In the genomic region with DNA sequence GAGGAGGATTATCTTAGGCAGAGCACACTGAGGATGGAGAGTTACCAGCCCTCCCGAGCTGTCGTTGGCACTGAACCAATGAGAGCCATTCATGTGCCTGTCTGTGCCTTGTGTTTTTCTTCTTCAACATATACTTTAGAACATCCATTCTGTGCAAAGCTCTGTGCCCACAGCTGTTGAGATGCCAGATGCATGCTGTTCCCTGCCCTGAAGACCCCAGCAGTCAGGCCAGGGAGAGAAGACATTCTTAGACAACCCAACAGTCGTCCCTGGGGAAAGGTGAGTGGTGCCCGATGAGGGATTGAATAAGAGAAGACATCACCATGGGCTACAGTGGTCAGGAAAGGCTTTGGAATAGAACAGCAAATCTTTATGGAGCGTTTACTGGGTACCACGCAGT, we compare ENCODE assay signal across 13 cellular contexts.
DNase-seq lines count a peak whose midpoint lies in the region; ATAC-seq and TF ChIP-seq lines count a peak whose summit lies in the region.
"Had no signal": no experiment of that assay in that cellular context is flagged by ENCODE, and none has a peak within 500 bp of the region (broad histone marks: within the 10 kb centered on the region; RNA-seq: fewer than 3 reads in every experiment).

No MANE protein-coding gene starts in this region.

- DNase-seq in heart left ventricle (no peak), right cardiac atrium (no peak), memory B cell (ENCODE audit: low spot score in 2 of 2) (no peak), upper lobe of right lung (no peak), HEK293T (ENCODE audit: extremely low spot score) (no peak)
- no peak for DNase-seq in activated naive CD8-positive, alpha-beta T cell treated with anti-CD3 and anti-CD28 coated beads for 36 hours
- no peak for DNase-seq in NK-92 treated with Interleukin-12 subunit alpha and Interleukin-12 subunit beta, amount 100 ng/mL, for 24 hours (lab: John Stamatoyannopoulos, UW)
- DNase-seq: C1 segment of cervical spinal cord, kidney, NCI-H1694, SIG-M5, sigmoid colon had no signal

- H3K4me1 Mint-ChIP-seq in activated naive CD8-positive, alpha-beta T cell treated with anti-CD3 and anti-CD28 coated beads for 36 hours, result peaks cover 3% of the 10 kb centered on the region
- H3K4me1 Mint-ChIP-seq in memory B cell, result peaks cover 3% of the 10 kb centered on the region

- CTCF ChIA-PET in HEK293T (lab: Yijun Ruan, JAX), result no interaction called here

- POLR2A ChIA-PET in HEK293T (lab: Yijun Ruan, JAX), result interaction anchor here (1.1 kb wide), 1 partner anchor 103 kb away, joined by 3 read pairs; no protein-coding TSS in a partner anchor

- peak overlapping the region; percentile 83 for H3K4me3 Mint-ChIP-seq in activated naive CD8-positive, alpha-beta T cell treated with anti-CD3 and anti-CD28 coated beads for 36 hours
- H3K4me3 Mint-ChIP-seq in memory B cell, result peak overlapping the region; percentile 87

- H3K4me1 ChIP-seq in heart left ventricle (peaks cover 0 to 5% (median 0%) of the 10 kb centered on the region in 12 donors), right cardiac atrium (ENCODE audit: control insufficient read depth, insufficient read depth, low read length) (no peaks in the 10 kb centered on the region), upper lobe of right lung (no peaks in the 10 kb centered on the region)
- H3K4me1 ChIP-seq: sigmoid colon had no signal

- ATAC-seq in heart left ventricle (no peak), right cardiac atrium (no peak), memory B cell (ENCODE audit: low read depth) (no peak), upper lobe of right lung (peak; percentile 12), GM21576 (IDR thresholded peaks at IDR 0.05; ENCODE audit: unreplicated experiment) (no peak)

- H3K36me3 ChIP-seq in heart left ventricle (no peaks in the 10 kb centered on the region), upper lobe of right lung (no peaks in the 10 kb centered on the region)
- H3K36me3 ChIP-seq: sigmoid colon had no signal

- H3K27me3 ChIP-seq in heart left ventricle, result no peaks in the 10 kb centered on the region
- H3K27me3 ChIP-seq in right cardiac atrium (ENCODE audit: control insufficient read depth, insufficient read depth), result no peaks in the 10 kb centered on the region
- no peaks in the 10 kb centered on the region for H3K27me3 ChIP-seq in upper lobe of right lung
- H3K27me3 ChIP-seq: sigmoid colon had no signal

- WGBS in heart left ventricle, 4 donors, result 86 to 92% (median 89%) methylated on average over 6 of the region's 6 CpGs
- WGBS in right cardiac atrium, result 84% methylated on average over 6 of the region's 6 CpGs

- H3K27ac ChIP-seq in heart left ventricle (peak overlapping the region in 2 of 12 donors; percentile 5 to 65), right cardiac atrium (ENCODE audit: low read length) (no peak overlapping the region), upper lobe of right lung (no peak overlapping the region)

- intact Hi-C loops in heart left ventricle (cut with DNase I) (no loop called here), right cardiac atrium (cut with DNase I) (no loop called here), upper lobe of right lung (cut with DNase I) (no loop called here)

- H3K9me3 ChIP-seq in heart left ventricle (no peaks in the 10 kb centered on the region), right cardiac atrium (ENCODE audit: control insufficient read depth, low read length) (no peaks in the 10 kb centered on the region), upper lobe of right lung (no peaks in the 10 kb centered on the region)
- H3K9me3 ChIP-seq: sigmoid colon had no signal

- no peak for TF ChIP-seq POLR2A in heart left ventricle (IDR thresholded peaks at IDR 0.05)

- H3K27ac Mint-ChIP-seq in activated naive CD8-positive, alpha-beta T cell treated with anti-CD3 and anti-CD28 coated beads for 36 hours, result peak overlapping the region; percentile 82
- H3K27ac Mint-ChIP-seq in memory B cell, result peak overlapping the region; percentile 97

- peak overlapping the region in 9 of 12 donors; percentile 3 to 51 (median 41) for H3K4me3 ChIP-seq in heart left ventricle
- H3K4me3 ChIP-seq in right cardiac atrium (ENCODE audit: low read length), result no peak overlapping the region
- H3K4me3 ChIP-seq in upper lobe of right lung, result peak overlapping the region; percentile 1

- H3K36me3 Mint-ChIP-seq in activated naive CD8-positive, alpha-beta T cell treated with anti-CD3 and anti-CD28 coated beads for 36 hours, result peaks cover 4% of the 10 kb centered on the region
- no peaks in the 10 kb centered on the region for H3K36me3 Mint-ChIP-seq in memory B cell

- no peak for TF ChIP-seq CTCF in heart left ventricle (IDR thresholded peaks at IDR 0.05)
- TF ChIP-seq CTCF in upper lobe of right lung (IDR thresholded peaks at IDR 0.05), result no peak

- no peaks in the 10 kb centered on the region for H3K27me3 Mint-ChIP-seq in activated naive CD8-positive, alpha-beta T cell treated with anti-CD3 and anti-CD28 coated beads for 36 hours
- H3K27me3 Mint-ChIP-seq in memory B cell, result peaks cover 3% of the 10 kb centered on the region

- H3K9me3 Mint-ChIP-seq in activated naive CD8-positive, alpha-beta T cell treated with anti-CD3 and anti-CD28 coated beads for 36 hours, result peaks cover 3% of the 10 kb centered on the region
- peaks cover 1% of the 10 kb centered on the region for H3K9me3 Mint-ChIP-seq in memory B cell

TF ChIP-seq in HEK293T, 16 proteins besides CTCF, POLR2A, EP300 and RAD21:
- no peak for TF ChIP-seq HDGF (IDR thresholded peaks at IDR 0.05; ENCODE audit: borderline replicate concordance)
- TF ChIP-seq LEF1 (IDR thresholded peaks at IDR 0.05; ENCODE audit: borderline replicate concordance), result no peak
- TF ChIP-seq FOXM1 (IDR thresholded peaks at IDR 0.05; ENCODE audit: borderline replicate concordance), result no peak
- TF ChIP-seq SP1 (IDR thresholded peaks at IDR 0.05), result no peak
- TF ChIP-seq ARNT (IDR thresholded peaks at IDR 0.05), result no peak
- no peak for TF ChIP-seq ZNF384 (IDR thresholded peaks at IDR 0.05)
- TF ChIP-seq, protein P1, sequence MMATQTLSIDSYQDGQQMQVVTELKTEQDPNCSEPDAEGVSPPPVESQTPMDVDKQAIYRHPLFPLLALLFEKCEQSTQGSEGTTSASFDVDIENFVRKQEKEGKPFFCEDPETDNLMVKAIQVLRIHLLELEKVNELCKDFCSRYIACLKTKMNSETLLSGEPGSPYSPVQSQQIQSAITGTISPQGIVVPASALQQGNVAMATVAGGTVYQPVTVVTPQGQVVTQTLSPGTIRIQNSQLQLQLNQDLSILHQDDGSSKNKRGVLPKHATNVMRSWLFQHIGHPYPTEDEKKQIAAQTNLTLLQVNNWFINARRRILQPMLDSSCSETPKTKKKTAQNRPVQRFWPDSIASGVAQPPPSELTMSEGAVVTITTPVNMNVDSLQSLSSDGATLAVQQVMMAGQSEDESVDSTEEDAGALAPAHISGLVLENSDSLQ (IDR thresholded peaks at IDR 0.05), result no peak
- TF ChIP-seq CTBP1 (IDR thresholded peaks at IDR 0.05; ENCODE audit: borderline replicate concordance), result no peak
- no peak for TF ChIP-seq FOXA1 (IDR thresholded peaks at IDR 0.05)
- no peak for TF ChIP-seq L3MBTL2 (conservative IDR thresholded peaks at IDR 0.05)
- TF ChIP-seq FOXK2 (IDR thresholded peaks at IDR 0.05), result no peak
- no peak for TF ChIP-seq ELF4 (IDR thresholded peaks at IDR 0.05)
- no peak for TF ChIP-seq BHLHE40 (IDR thresholded peaks at IDR 0.05; ENCODE audit: borderline replicate concordance)
- no peak for TF ChIP-seq SUZ12 (IDR thresholded peaks at IDR 0.05)
- TF ChIP-seq NFRKB (IDR thresholded peaks at IDR 0.05), result no peak
- TF ChIP-seq TARDBP (IDR thresholded peaks at IDR 0.05), result no peak
